Comparison of ENCODE assay signal across 1 cellular context in the genomic region with DNA sequence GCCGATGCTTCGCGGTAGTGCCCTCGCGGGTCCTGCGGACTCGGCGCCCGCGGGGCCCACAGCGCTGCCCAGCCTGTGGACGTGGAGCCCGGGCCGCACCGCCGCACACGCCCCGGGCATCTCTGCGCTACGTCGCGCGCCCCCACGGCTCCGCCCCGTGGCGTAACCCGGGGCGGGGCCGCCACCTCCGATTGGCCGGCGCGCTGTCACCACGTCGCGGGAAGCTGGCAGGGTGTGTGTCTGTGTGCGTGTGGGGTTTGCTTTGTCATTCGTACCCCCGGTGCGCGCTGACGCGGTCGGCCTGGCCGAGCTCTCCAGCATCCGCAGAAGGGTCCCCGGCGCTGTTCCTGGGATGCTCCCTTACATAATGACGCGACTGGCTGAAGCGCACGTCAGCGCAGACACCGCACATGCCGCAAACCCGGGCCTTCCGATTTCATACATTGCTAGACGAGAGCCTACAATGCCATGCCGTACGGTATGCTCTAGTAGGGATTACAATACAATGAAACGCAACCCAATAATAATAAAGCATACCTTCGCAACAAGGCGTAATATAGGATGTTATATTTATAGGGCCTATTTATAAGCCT.
TF ChIP-seq lines count a peak whose summit lies in the region.

No MANE protein-coding gene starts in this region.

TF ChIP-seq in WTC11, 78 proteins besides CTCF, POLR2A, EP300 and RAD21 (continued from another document):
- TF ChIP-seq, protein P1, sequence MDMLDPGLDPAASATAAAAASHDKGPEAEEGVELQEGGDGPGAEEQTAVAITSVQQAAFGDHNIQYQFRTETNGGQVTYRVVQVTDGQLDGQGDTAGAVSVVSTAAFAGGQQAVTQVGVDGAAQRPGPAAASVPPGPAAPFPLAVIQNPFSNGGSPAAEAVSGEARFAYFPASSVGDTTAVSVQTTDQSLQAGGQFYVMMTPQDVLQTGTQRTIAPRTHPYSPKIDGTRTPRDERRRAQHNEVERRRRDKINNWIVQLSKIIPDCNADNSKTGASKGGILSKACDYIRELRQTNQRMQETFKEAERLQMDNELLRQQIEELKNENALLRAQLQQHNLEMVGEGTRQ (CRISPR knock-in tag; IDR thresholded peaks at IDR 0.05) = no peak
- TF ChIP-seq JAZF1 (CRISPR knock-in tag; IDR thresholded peaks at IDR 0.05) (no peak), TEAD1 (CRISPR knock-in tag; IDR thresholded peaks at IDR 0.05) (no peak), ZNF423 (CRISPR knock-in tag; IDR thresholded peaks at IDR 0.05) (no peak), HMGA2 (CRISPR knock-in tag; IDR thresholded peaks at IDR 0.05) (no peak), SOX15 (CRISPR knock-in tag; IDR thresholded peaks at IDR 0.05) (no peak)
- TF ChIP-seq, protein P2, sequence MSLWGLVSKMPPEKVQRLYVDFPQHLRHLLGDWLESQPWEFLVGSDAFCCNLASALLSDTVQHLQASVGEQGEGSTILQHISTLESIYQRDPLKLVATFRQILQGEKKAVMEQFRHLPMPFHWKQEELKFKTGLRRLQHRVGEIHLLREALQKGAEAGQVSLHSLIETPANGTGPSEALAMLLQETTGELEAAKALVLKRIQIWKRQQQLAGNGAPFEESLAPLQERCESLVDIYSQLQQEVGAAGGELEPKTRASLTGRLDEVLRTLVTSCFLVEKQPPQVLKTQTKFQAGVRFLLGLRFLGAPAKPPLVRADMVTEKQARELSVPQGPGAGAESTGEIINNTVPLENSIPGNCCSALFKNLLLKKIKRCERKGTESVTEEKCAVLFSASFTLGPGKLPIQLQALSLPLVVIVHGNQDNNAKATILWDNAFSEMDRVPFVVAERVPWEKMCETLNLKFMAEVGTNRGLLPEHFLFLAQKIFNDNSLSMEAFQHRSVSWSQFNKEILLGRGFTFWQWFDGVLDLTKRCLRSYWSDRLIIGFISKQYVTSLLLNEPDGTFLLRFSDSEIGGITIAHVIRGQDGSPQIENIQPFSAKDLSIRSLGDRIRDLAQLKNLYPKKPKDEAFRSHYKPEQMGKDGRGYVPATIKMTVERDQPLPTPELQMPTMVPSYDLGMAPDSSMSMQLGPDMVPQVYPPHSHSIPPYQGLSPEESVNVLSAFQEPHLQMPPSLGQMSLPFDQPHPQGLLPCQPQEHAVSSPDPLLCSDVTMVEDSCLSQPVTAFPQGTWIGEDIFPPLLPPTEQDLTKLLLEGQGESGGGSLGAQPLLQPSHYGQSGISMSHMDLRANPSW (CRISPR knock-in tag; conservative IDR thresholded peaks at IDR 0.05; ENCODE audit: low read depth) = no peak
